Comparison of ENCODE assay signal across 17 cellular contexts in the genomic region with DNA sequence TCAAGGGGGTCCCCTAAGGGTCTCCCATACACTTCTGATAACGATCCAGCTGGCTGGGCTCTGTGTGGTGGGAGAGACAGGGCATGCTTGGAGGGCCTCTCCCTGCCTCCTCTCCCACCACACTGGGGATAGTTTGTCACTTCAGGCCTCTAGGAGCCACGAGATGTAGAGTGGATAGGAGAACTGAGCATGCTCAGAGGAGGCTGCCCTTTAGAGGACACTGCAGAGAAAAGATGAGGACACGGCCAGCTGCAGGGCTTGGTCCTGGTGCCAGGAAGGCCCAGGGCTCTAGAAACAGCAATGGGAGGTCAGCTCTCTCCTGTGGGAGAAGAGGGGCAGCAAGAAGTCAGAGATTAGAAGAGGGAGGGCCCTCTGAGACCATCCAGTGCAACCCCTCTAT. TPM values are rescaled to one million over a fixed set of nuclear protein-coding genes. Genes with fewer than 3 reads are reported as not detected.
DNase-seq lines count a peak whose midpoint lies in the region; ATAC-seq, FAIRE-seq and TF ChIP-seq lines count a peak whose summit lies in the region.
"Had no signal": no experiment of that assay in that cellular context is flagged by ENCODE, and none has a peak within 500 bp of the region (broad histone marks: within the 10 kb centered on the region; RNA-seq: fewer than 3 reads in every experiment).

No MANE protein-coding gene starts in this region.

- BruUV-seq in IMR-90 (replicated peaks; lab: Mats Ljungman, UMichigan) (no TSS peak), K562 (replicated peaks; lab: Mats Ljungman, UMichigan) (no TSS peak)

- peaks cover 10% of the 10 kb centered on the region for H3K4me1 ChIP-seq in cardiac muscle cell (ENCODE audit: low read depth)
- H3K4me1 ChIP-seq in IMR-90 (ENCODE audit: control insufficient read depth, insufficient read depth, low read length), result no peaks in the 10 kb centered on the region
- peaks cover 7% of the 10 kb centered on the region in 2 experiments; a peak in 4 of 5 replicates for H3K4me1 ChIP-seq in K562 (replicated peaks in 1 of 2; ENCODE audit: control insufficient read depth in 2 of 2, insufficient read depth in 2 of 2, low read length in 2 of 2)
- H3K4me1 ChIP-seq in neural progenitor cell, result peaks cover 8% of the 10 kb centered on the region

- H3K9me3 ChIP-seq in cardiac muscle cell (ENCODE audit: low read depth) (no peaks in the 10 kb centered on the region), IMR-90 (ENCODE audit: control insufficient read depth, insufficient read depth, low read length) (no peaks in the 10 kb centered on the region), K562 (replicated peaks; ENCODE audit: control insufficient read depth, insufficient read depth, low read depth, low read length) (no peaks in the 10 kb centered on the region), neural progenitor cell (ENCODE audit: low read depth) (no peaks in the 10 kb centered on the region)

- no peak overlapping the region for H3K4me3 ChIP-seq in cardiac muscle cell
- H3K4me3 ChIP-seq in IMR-90 (ENCODE audit: insufficient read depth, low read depth, low read length), result no peak overlapping the region
- H3K4me3 ChIP-seq in K562, result no peak overlapping the region
- no peak overlapping the region for H3K4me3 ChIP-seq in neural progenitor cell

- no peak overlapping the region for H2BK20ac ChIP-seq in IMR-90 (ENCODE audit: low read depth, low read length)

- H2BK5ac ChIP-seq in IMR-90 (ENCODE audit: low read depth, low read length, poor library complexity, severe bottlenecking), result no peak overlapping the region

- H3K79me2 ChIP-seq in K562 (ENCODE audit: control insufficient read depth, insufficient read depth, low read length), result no peaks in the 10 kb centered on the region
- H3K79me2 ChIP-seq in neural progenitor cell (ENCODE audit: low read depth), result no peaks in the 10 kb centered on the region

- H3K36me3 ChIP-seq in cardiac muscle cell (no peaks in the 10 kb centered on the region), IMR-90 (ENCODE audit: control insufficient read depth, insufficient read depth, low read length) (no peaks in the 10 kb centered on the region), K562 (ENCODE audit: control insufficient read depth, insufficient read depth, low read length) (peaks cover 5% of the 10 kb centered on the region; the same call in 2 of the 3 replicates), neural progenitor cell (no peaks in the 10 kb centered on the region)

- no peak overlapping the region for H4K8ac ChIP-seq in IMR-90 (ENCODE audit: low read depth in 2 of 2, low read length in 2 of 2)

- H2AFZ ChIP-seq in IMR-90 (replicated peaks; ENCODE audit: low read length, poor library complexity) (no peak overlapping the region), K562 (ENCODE audit: low read depth, low read length) (no peak overlapping the region), neural progenitor cell (replicated peaks) (no peak overlapping the region)

- dilution Hi-C loops in IMR-90 (cut with HindIII; ENCODE audit: low sequenced_read_pairs, unreplicated experiment), result no loop called here

- in situ Hi-C loops in IMR-90 (cut with MboI; ENCODE audit: low sequenced_read_pairs), result no loop called here
- in situ Hi-C loops in K562 (cut with MboI), result no loop called here

- H3K4me3 Mint-ChIP-seq in neural progenitor cell (no peak overlapping the region), endothelial cell (ENCODE audit: unreplicated experiment) (no peak overlapping the region)
- H3K4me3 Mint-ChIP-seq: B cell; CD4-positive, alpha-beta T cell had no signal

- FAIRE-seq in K562 (lab: Jason Lieb, UNC), result no peak
- FAIRE-seq: A204.1, H54 had no signal

- TF ChIP-seq RAD21 in IMR-90 (IDR thresholded peaks at IDR 0.05; ENCODE audit: low read length), result no peak
- TF ChIP-seq RAD21 in K562 (CRISPR knock-in tag; conservative IDR thresholded peaks at IDR 0.05 in 1 of 2, IDR thresholded peaks at IDR 0.05 in 1 of 2), result no peak

- no peak overlapping the region for H3K14ac ChIP-seq in IMR-90 (replicated peaks; ENCODE audit: low read depth, low read length)

- H3K23ac ChIP-seq in IMR-90 (ENCODE audit: low read depth, low read length), result no peak overlapping the region

- no CpG with 5 or more reads among the region's 3 CpGs for WGBS in IMR-90 (ENCODE audit: extremely low coverage in 2 of 2, insufficient read length in 1 of 2), 2 experiments
- 24% methylated on average over 3 of the region's 3 CpGs for WGBS in K562 (ENCODE audit: insufficient coverage, low coverage, missing lambda C conversion rate)

- no peak overlapping the region for H3K56ac ChIP-seq in IMR-90 (ENCODE audit: extremely low read depth, insufficient read depth, low read length)

- H4K20me1 ChIP-seq in IMR-90 (ENCODE audit: insufficient read depth, low read length) (peaks cover 5% of the 10 kb centered on the region; the same call in 1 of the 2 replicates), K562 (replicated peaks; ENCODE audit: control insufficient read depth, insufficient read depth, low read length) (no peaks in the 10 kb centered on the region), neural progenitor cell (ENCODE audit: low read depth) (no peaks in the 10 kb centered on the region)

- H3K27me3 ChIP-seq in cardiac muscle cell (no peaks in the 10 kb centered on the region), IMR-90 (ENCODE audit: control insufficient read depth, insufficient read depth, low read length) (no peaks in the 10 kb centered on the region), K562 (ENCODE audit: control insufficient read depth in 2 of 2, insufficient read depth in 2 of 2, low read length in 2 of 2) (no peaks in the 10 kb centered on the region), neural progenitor cell (no peaks in the 10 kb centered on the region)

- H3K9me3 Mint-ChIP-seq in neural progenitor cell, result no peaks in the 10 kb centered on the region
- H3K9me3 Mint-ChIP-seq in endothelial cell (ENCODE audit: unreplicated experiment), result no peaks in the 10 kb centered on the region
- H3K9me3 Mint-ChIP-seq: CD4-positive, alpha-beta T cell had no signal

- no peak overlapping the region for H2BK15ac ChIP-seq in IMR-90 (ENCODE audit: low read depth, low read length)

- no peak for TF ChIP-seq EP300 in K562 (IDR thresholded peaks at IDR 0.05; ENCODE audit: low read length)

- CTCF ChIA-PET in IMR-90 (lab: Yijun Ruan, JAX), result no interaction called here
- CTCF ChIA-PET in K562 (lab: Yijun Ruan, JAX; ENCODE audit: low intra/inter-chr PET ratio), result no interaction called here

- no peak overlapping the region for H3K18ac ChIP-seq in IMR-90 (ENCODE audit: low read depth, low read length)

- no peaks in the 10 kb centered on the region for H3F3A ChIP-seq in neural progenitor cell (ENCODE audit: low read depth)

- H2AK9ac ChIP-seq in IMR-90 (replicated peaks; ENCODE audit: low read depth, low read length, poor library complexity), result peak overlapping the region; percentile 69

- H3K4me1 Mint-ChIP-seq in neural progenitor cell, result peaks cover 16% of the 10 kb centered on the region
- peaks cover 6% of the 10 kb centered on the region for H3K4me1 Mint-ChIP-seq in endothelial cell (ENCODE audit: unreplicated experiment)

- H4K5ac ChIP-seq in IMR-90 (ENCODE audit: low read depth, low read length), result no peak overlapping the region

- H3K9ac ChIP-seq in IMR-90 (ENCODE audit: low read depth, low read length), result no peak overlapping the region
- H3K9ac ChIP-seq in K562 (ENCODE audit: insufficient read depth in 1 of 2, low read depth in 2 of 2, low read length in 2 of 2), result no peak overlapping the region; a peak in 1 of 4 replicates
- no peak overlapping the region for H3K9ac ChIP-seq in neural progenitor cell

- H3K4ac ChIP-seq in IMR-90 (ENCODE audit: low read depth, low read length), result no peak overlapping the region

- POLR2A ChIA-PET in IMR-90 (lab: Charles Lee; ENCODE audit: unreplicated experiment), result no interaction called here
- POLR2A ChIA-PET in K562 (lab: Yijun Ruan, JAX), result interaction anchor here (1.3 to 1.8 kb wide), 4 partner anchors 9 to 14 kb away, joined by 3 to 7 read pairs (median 4); no protein-coding TSS in a partner anchor

- H2AK5ac ChIP-seq in IMR-90 (ENCODE audit: low read depth, low read length), result no peak overlapping the region; the same call in 1 of the 2 replicates

- TF ChIP-seq POLR2A in IMR-90 (IDR thresholded peaks at IDR 0.05; ENCODE audit: low read depth, low read length), result no peak
- TF ChIP-seq POLR2A in K562 (conservative IDR thresholded peaks at IDR 0.05), result no peak

- peaks cover under 1% of the 10 kb centered on the region for H3K36me3 Mint-ChIP-seq in neural progenitor cell
- peaks cover 13% of the 10 kb centered on the region for H3K36me3 Mint-ChIP-seq in endothelial cell (ENCODE audit: low read depth, unreplicated experiment)

- H3K27me3 Mint-ChIP-seq in neural progenitor cell (ENCODE audit: insufficient read depth, low read depth) (no peaks in the 10 kb centered on the region), endothelial cell (ENCODE audit: unreplicated experiment) (peaks cover 5% of the 10 kb centered on the region)
- H3K27me3 Mint-ChIP-seq: B cell; CD4-positive, alpha-beta T cell had no signal

- H4K91ac ChIP-seq in IMR-90 (ENCODE audit: insufficient read depth, low read depth, low read length), result no peak overlapping the region

- H3K27ac Mint-ChIP-seq in neural progenitor cell (peak overlapping the region; percentile 81), endothelial cell (ENCODE audit: unreplicated experiment) (no peak overlapping the region)
- H3K27ac Mint-ChIP-seq: B cell; CD4-positive, alpha-beta T cell had no signal

- intact Hi-C loops in cardiac septum (cut with DNase I), result no loop called here
- intact Hi-C loops in IMR-90 (cut with micrococcal nuclease), result no loop called here
- intact Hi-C loops in K562 (cut with micrococcal nuclease), result no loop called here

- ATAC-seq in IMR-90 (ENCODE audit: low read depth) (no peak), K562 (peak; percentile 32; the same call in 1 of the 3 replicates)
- ATAC-seq: HCT116 had no signal

- peaks cover 10% of the 10 kb centered on the region; the same call in 1 of the 2 replicates for H3K9me1 ChIP-seq in IMR-90 (ENCODE audit: insufficient read depth, low read length)
- peaks cover 4% of the 10 kb centered on the region for H3K9me1 ChIP-seq in K562 (ENCODE audit: control insufficient read depth, insufficient read depth, low read length)

- no peak for DNase-seq in cardiac muscle cell (ENCODE audit: low read depth in 1 of 2, low spot score in 1 of 2)
- no peak for DNase-seq in cardiac septum (ENCODE audit: low spot score)
- DNase-seq in IMR-90, result no peak
- no peak for DNase-seq in K562 (ENCODE audit: extremely low read depth in 1 of 4, low spot score in 3 of 4)
- no peak for DNase-seq in neural progenitor cell (ENCODE audit: low spot score)
- no peak for DNase-seq in stimulated activated CD4-positive, alpha-beta T cell treated with anti-CD3 and anti-CD28 coated beads, Interleukin-4, amount 100 ng/mL, for 24 hours
- no peak for DNase-seq in endothelial cell (ENCODE audit: low spot score)
- DNase-seq in SW 1271 (lab: John Stamatoyannopoulos, UW), result no peak
- DNase-seq: C1 segment of cervical spinal cord; Calu3; CD4-positive, alpha-beta T cell; DMS 273 treated with DMSO at 0.1 percent for 48 hours had no signal

- H3K4me2 ChIP-seq in IMR-90 (ENCODE audit: low read depth, low read length) (no peak overlapping the region), K562 (ENCODE audit: insufficient read depth, low read length) (no peak overlapping the region), neural progenitor cell (no peak overlapping the region)

- TF ChIP-seq CTCF in cardiac muscle cell (IDR thresholded peaks at IDR 0.05; ENCODE audit: low read depth, low read length), result no peak
- no peak for TF ChIP-seq CTCF in IMR-90 (conservative IDR thresholded peaks at IDR 0.05; ENCODE audit: low read depth, low read length)
- no peak for TF ChIP-seq CTCF in K562 (IDR thresholded peaks at IDR 0.05 in 2 of 3, conservative IDR thresholded peaks at IDR 0.05 in 1 of 3; ENCODE audit: insufficient read depth in 2 of 3, low read depth in 1 of 3, low read length in 3 of 3)
- no peak for TF ChIP-seq CTCF in neural progenitor cell (IDR thresholded peaks at IDR 0.05)
- TF ChIP-seq CTCF in endothelial cell (IDR thresholded peaks at IDR 0.05; ENCODE audit: unreplicated experiment), result no peak

- peak overlapping the region; percentile 30 for H3K27ac ChIP-seq in cardiac muscle cell
- no peak overlapping the region for H3K27ac ChIP-seq in IMR-90 (ENCODE audit: insufficient read depth, low read length)
- H3K27ac ChIP-seq in K562 (ENCODE audit: extremely low read depth, low read depth, low read length), result no peak overlapping the region
- H3K27ac ChIP-seq in neural progenitor cell, result no peak overlapping the region
- H3K27ac ChIP-seq: HL-60 had no signal

- H2BK120ac ChIP-seq in IMR-90 (ENCODE audit: low read depth, low read length), result no peak overlapping the region

- peaks cover 26 to 57% of the 10 kb centered on the region in 2 experiments for H3K79me1 ChIP-seq in IMR-90 (ENCODE audit: low read depth in 1 of 2, low read length in 2 of 2)

RNA-seq across cellular contexts. Expression of a gene that starts 25.7 kb away (rescaled TPM):
- total RNA-seq in cardiac muscle cell, result 10.9 and 13.9 TPM in 2 replicates
- 18.7 and 19.4 TPM in 2 replicates for polyA plus RNA-seq in cardiac muscle cell
- 26.1 TPM for total RNA-seq in cardiac septum
- total RNA-seq in IMR-90 (2012; rRNA removed), result 1.9 and 2.0 TPM in 2 replicates
- 20.5 and 21.2 TPM in 2 replicates for polyA plus RNA-seq in IMR-90 (2012; rRNA removed)
- polyA plus RNA-seq in IMR-90 (2012; cell fraction: cytosol; rRNA removed), result 14.3 and 19.8 TPM in 2 replicates
- polyA plus RNA-seq in IMR-90 (2012; cell fraction: nucleus; rRNA removed; ENCODE audit: low replicate concordance), result 30.7 and 36.7 TPM in 2 replicates
- total RNA-seq in K562 (2011; cell fraction: chromatin; rRNA removed; ENCODE audit: low replicate concordance), result 17.2 and 40.8 TPM in 2 replicates
- 19.7 and 20.2 TPM in 2 replicates for total RNA-seq in K562 (2011; cell fraction: nucleolus; rRNA removed)
- total RNA-seq in K562 (2011; cell fraction: nucleoplasm; rRNA removed), result 24.2 and 34.4 TPM in 2 replicates
- total RNA-seq in K562 (2014; rRNA removed), result 1.8 and 2.9 TPM in 2 replicates
- 1.1 and 2.0 TPM in 2 replicates for total RNA-seq in K562 (2014; rRNA removed; fragmentation: Illumina TruSeq; extraction: Trizol)
- 3.4 and 3.8 TPM in 2 replicates for total RNA-seq in K562 (2015; rRNA removed; fragmentation: Illumina TruSeq; extraction: Trizol)
- total RNA-seq in K562 (2021), result 12.7 and 13.6 TPM in 2 replicates
- 1.5 and 4.5 TPM in 2 replicates for polyA plus RNA-seq in K562 (2011; rRNA removed)
- 2.0 and 4.6 TPM in 2 replicates for polyA plus RNA-seq in K562 (2011; cell fraction: cytosol; rRNA removed)
- 13.2 and 13.4 TPM in 2 replicates for polyA plus RNA-seq in K562 (2011; cell fraction: nucleus; rRNA removed)
- polyA plus RNA-seq in K562 (2012), result 11.6 and 12.8 TPM in 2 replicates
- polyA plus RNA-seq in K562 (2014; fragmentation: Illumina TruSeq; extraction: Trizol), result 14.4 and 16.6 TPM in 2 replicates
- polyA plus RNA-seq in K562 (2014; fragmentation: Nextera tagmentation; extraction: Ambion mirVana), result 1 to 10 TPM in 1 of 2 experiments, under 1 TPM in 1; 0.59 to 1.0 TPM
- 5.2 and 5.7 TPM in 2 replicates for polyA plus RNA-seq in K562 (2014; rRNA removed)
- 3.3 and 3.4 TPM in 2 replicates for polyA minus RNA-seq in K562 (2011; rRNA and poly(A)+ RNA removed)
- polyA minus RNA-seq in K562 (2011; cell fraction: cytosol; rRNA and poly(A)+ RNA removed), result 4.0 and 7.6 TPM in 2 replicates
- 3.8 and 5.0 TPM in 2 replicates for polyA minus RNA-seq in K562 (2011; cell fraction: nucleus; rRNA and poly(A)+ RNA removed)
- 1.8 and 5.7 TPM in 2 replicates for total RNA-seq in neural progenitor cell (ENCODE audit: low replicate concordance)
- 96.2 TPM for total RNA-seq in endothelial cell (ENCODE audit: unreplicated experiment)
